In genomic region chr1:45684402-45684801, GRCh38 we compare ENCODE assay signal across 2 cellular contexts.
TF ChIP-seq lines count a peak whose summit lies in the region.

No MANE protein-coding gene starts in this region.

TF ChIP-seq in A549, 52 proteins besides CTCF, POLR2A, EP300 and RAD21 (continued from another document):
- TF ChIP-seq, protein P1, sequence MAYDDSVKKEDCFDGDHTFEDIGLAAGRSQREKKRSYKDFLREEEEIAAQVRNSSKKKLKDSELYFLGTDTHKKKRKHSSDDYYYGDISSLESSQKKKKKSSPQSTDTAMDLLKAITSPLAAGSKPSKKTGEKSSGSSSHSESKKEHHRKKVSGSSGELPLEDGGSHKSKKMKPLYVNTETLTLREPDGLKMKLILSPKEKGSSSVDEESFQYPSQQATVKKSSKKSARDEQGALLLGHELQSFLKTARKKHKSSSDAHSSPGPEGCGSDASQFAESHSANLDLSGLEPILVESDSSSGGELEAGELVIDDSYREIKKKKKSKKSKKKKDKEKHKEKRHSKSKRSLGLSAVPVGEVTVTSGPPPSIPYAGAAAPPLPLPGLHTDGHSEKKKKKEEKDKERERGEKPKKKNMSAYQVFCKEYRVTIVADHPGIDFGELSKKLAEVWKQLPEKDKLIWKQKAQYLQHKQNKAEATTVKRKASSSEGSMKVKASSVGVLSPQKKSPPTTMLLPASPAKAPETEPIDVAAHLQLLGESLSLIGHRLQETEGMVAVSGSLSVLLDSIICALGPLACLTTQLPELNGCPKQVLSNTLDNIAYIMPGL (CRISPR knock-in tag; IDR thresholded peaks at IDR 0.05; ENCODE audit: borderline replicate concordance): no peak
- no peak for TF ChIP-seq HEYL (CRISPR knock-in tag; IDR thresholded peaks at IDR 0.05)
- TF ChIP-seq, protein P2, sequence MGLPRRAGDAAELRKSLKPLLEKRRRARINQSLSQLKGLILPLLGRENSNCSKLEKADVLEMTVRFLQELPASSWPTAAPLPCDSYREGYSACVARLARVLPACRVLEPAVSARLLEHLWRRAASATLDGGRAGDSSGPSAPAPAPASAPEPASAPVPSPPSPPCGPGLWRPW (IDR thresholded peaks at IDR 0.05): no peak
- TF ChIP-seq, protein P3, sequence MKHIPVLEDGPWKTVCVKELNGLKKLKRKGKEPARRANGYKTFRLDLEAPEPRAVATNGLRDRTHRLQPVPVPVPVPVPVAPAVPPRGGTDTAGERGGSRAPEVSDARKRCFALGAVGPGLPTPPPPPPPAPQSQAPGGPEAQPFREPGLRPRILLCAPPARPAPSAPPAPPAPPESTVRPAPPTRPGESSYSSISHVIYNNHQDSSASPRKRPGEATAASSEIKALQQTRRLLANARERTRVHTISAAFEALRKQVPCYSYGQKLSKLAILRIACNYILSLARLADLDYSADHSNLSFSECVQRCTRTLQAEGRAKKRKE (CRISPR knock-in tag; IDR thresholded peaks at IDR 0.05; ENCODE audit: low read depth): no peak
- no peak for TF ChIP-seq CHD4 (IDR thresholded peaks at IDR 0.05; ENCODE audit: borderline replicate concordance)
- no peak for TF ChIP-seq ZSCAN20 (CRISPR knock-in tag; IDR thresholded peaks at IDR 0.05)
- TF ChIP-seq, protein P4, sequence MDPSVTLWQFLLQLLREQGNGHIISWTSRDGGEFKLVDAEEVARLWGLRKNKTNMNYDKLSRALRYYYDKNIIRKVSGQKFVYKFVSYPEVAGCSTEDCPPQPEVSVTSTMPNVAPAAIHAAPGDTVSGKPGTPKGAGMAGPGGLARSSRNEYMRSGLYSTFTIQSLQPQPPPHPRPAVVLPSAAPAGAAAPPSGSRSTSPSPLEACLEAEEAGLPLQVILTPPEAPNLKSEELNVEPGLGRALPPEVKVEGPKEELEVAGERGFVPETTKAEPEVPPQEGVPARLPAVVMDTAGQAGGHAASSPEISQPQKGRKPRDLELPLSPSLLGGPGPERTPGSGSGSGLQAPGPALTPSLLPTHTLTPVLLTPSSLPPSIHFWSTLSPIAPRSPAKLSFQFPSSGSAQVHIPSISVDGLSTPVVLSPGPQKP (IDR thresholded peaks at IDR 0.05; ENCODE audit: low read depth, low read length): no peak
- TF ChIP-seq BHLHE40 (IDR thresholded peaks at IDR 0.05; ENCODE audit: low read depth, low read length): no peak
- no peak for TF ChIP-seq ESRRA (IDR thresholded peaks at IDR 0.05; ENCODE audit: borderline replicate concordance, low read length)
- TF ChIP-seq CEBPB (IDR thresholded peaks at IDR 0.05): no peak
- TF ChIP-seq, protein P5, sequence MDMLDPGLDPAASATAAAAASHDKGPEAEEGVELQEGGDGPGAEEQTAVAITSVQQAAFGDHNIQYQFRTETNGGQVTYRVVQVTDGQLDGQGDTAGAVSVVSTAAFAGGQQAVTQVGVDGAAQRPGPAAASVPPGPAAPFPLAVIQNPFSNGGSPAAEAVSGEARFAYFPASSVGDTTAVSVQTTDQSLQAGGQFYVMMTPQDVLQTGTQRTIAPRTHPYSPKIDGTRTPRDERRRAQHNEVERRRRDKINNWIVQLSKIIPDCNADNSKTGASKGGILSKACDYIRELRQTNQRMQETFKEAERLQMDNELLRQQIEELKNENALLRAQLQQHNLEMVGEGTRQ (IDR thresholded peaks at IDR 0.05): no peak
TF ChIP-seq in A549: peak in this region for 0.

TF ChIP-seq in HCT116, 20 proteins besides CTCF, POLR2A, EP300 and RAD21:
- TF ChIP-seq, protein P6, sequence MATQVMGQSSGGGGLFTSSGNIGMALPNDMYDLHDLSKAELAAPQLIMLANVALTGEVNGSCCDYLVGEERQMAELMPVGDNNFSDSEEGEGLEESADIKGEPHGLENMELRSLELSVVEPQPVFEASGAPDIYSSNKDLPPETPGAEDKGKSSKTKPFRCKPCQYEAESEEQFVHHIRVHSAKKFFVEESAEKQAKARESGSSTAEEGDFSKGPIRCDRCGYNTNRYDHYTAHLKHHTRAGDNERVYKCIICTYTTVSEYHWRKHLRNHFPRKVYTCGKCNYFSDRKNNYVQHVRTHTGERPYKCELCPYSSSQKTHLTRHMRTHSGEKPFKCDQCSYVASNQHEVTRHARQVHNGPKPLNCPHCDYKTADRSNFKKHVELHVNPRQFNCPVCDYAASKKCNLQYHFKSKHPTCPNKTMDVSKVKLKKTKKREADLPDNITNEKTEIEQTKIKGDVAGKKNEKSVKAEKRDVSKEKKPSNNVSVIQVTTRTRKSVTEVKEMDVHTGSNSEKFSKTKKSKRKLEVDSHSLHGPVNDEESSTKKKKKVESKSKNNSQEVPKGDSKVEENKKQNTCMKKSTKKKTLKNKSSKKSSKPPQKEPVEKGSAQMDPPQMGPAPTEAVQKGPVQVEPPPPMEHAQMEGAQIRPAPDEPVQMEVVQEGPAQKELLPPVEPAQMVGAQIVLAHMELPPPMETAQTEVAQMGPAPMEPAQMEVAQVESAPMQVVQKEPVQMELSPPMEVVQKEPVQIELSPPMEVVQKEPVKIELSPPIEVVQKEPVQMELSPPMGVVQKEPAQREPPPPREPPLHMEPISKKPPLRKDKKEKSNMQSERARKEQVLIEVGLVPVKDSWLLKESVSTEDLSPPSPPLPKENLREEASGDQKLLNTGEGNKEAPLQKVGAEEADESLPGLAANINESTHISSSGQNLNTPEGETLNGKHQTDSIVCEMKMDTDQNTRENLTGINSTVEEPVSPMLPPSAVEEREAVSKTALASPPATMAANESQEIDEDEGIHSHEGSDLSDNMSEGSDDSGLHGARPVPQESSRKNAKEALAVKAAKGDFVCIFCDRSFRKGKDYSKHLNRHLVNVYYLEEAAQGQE (IDR thresholded peaks at IDR 0.05; ENCODE audit: low read depth): no peak
- TF ChIP-seq ATF3 (IDR thresholded peaks at IDR 0.05) (no peak), ZFX (IDR thresholded peaks at IDR 0.05) (no peak)
TF ChIP-seq in HCT116: peak in this region for 0.
